Comparison of ENCODE assay signal across 2 cellular contexts in the genomic region with DNA sequence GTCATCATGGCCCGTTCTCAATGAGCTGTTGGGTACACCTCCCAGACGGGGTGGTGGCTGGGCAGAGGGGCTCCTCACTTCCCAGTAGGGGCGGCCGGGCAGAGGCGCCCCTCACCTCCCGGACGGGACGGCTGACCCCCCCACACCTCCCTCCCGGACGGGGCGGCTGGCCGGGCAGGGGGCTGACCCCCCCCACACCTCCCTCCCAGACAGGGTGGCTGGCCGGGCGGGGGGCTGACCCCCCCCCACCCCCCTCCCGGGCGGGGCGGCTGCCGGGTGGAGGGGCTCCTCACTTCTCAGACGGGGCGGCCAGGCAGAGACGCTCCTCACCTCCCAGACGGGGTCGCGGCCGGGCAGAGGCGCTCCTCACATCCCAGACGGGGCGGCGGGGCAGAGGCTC. TPM values are rescaled to one million over a fixed set of nuclear protein-coding genes. Genes with fewer than 3 reads are reported as not detected.
"Had no signal": no experiment of that assay in that cellular context is flagged by ENCODE, and none has a peak within 500 bp of the region (broad histone marks: within the 10 kb centered on the region; RNA-seq: fewer than 3 reads in every experiment).

No MANE protein-coding gene starts in this region.

RNA-seq across cellular contexts. Expression of gene ZYG11A, which starts 27.2 kb away (rescaled TPM):
- total RNA-seq: HepG2, HT-29 had no signal
